Comparison of ENCODE assay signal across 8 cellular contexts in the genomic region with DNA sequence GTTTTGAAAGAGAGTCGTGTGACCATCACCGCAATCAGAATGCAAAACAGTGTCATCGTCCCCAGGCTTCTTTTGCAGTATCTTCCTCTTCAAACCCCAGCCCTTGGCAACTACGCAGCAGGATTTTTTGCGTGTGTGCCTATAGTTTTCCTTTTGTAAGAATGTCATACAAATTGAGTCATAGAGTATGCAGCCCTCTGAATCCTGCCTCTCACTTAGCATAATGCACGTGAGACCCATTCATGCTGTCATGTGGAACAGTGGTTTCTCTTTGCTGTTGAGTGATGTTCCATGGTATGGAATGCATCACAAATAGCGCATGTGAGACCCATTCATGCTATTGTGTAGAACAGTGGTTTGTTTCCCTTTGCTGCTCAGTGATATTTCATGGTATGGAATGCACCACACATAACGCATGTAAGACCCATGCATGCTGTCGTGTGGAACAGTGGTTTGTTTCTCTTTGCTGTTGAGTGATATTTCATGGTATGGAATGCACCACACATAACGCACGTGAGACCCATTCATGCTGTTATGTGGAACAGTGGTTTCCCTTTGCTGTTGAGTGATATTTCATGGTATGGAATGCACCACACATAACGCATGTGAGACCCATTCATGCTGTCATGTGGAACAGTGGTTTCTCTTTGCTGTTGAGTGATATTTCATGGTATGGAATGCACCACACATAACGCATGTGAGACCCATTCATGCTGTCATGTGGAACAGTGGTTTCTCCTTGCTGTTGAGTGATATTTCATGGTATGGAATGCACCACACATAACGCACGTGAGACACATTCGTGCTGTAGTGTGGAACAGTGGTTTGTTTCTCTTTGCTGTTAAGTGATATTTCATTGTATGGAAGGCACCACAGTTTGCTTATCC.
DNase-seq lines count a peak whose midpoint lies in the region; ATAC-seq and TF ChIP-seq lines count a peak whose summit lies in the region.
"Not testable (repeated sequence)": the region's sequence is repeated elsewhere in the genome, so short reads cannot be mapped to it uniquely, and the experiment has no call there.

No MANE protein-coding gene starts in this region.

- peaks cover 12 to 21% of the 10 kb centered on the region in 2 experiments for H3K4me1 Mint-ChIP-seq in H9
- H3K4me1 Mint-ChIP-seq in WTC11, result peaks cover 23% of the 10 kb centered on the region

- H3K18ac ChIP-seq in H9 (ENCODE audit: insufficient read length, low read depth, low read length); trophoblast cell (ENCODE audit: low read length): not testable (repeated sequence)

- H2BK15ac ChIP-seq in H9 (ENCODE audit: low read depth, low read length), result not testable (repeated sequence)

- not testable (repeated sequence) for H3K27ac ChIP-seq in H9 (ENCODE audit: insufficient read length, low read depth, low read length); trophoblast cell (ENCODE audit: low read depth, low read length)

- not testable (repeated sequence) for H3K79me2 ChIP-seq in H9 (ENCODE audit: insufficient read depth, low read length); trophoblast cell (ENCODE audit: control insufficient read depth, insufficient read depth, low read length, poor library complexity)

- H3K9me3 Mint-ChIP-seq in H9, result peaks cover 5 to 14% of the 10 kb centered on the region in 2 experiments; a peak in 3 of 5 replicates
- peaks cover 16% of the 10 kb centered on the region for H3K9me3 Mint-ChIP-seq in WTC11

- not testable (repeated sequence) for DNase-seq in GM06990 (ENCODE audit: extremely low read depth, insufficient read length); H9; WTC11 (ENCODE audit: low spot score); trophoblast cell
- DNase-seq in NOMO-1 treated with DMSO at 0.1 percent for 48 hours (lab: John Stamatoyannopoulos, UW; ENCODE audit: unreplicated experiment), result peak; percentile 22
- peak; percentile 58 for DNase-seq in epithelial cell of esophagus (ENCODE audit: low read depth)

- H2AK5ac ChIP-seq in H9 (ENCODE audit: insufficient read length, low read length); trophoblast cell (ENCODE audit: low read length): not testable (repeated sequence)

- no CpG with 5 or more reads among the region's 16 CpGs for WGBS in H9 (ENCODE audit: extremely low coverage, insufficient read length, low lambda C conversion rate)
- WGBS in trophoblast cell (ENCODE audit: extremely low coverage, insufficient coverage, insufficient read length), result no CpG with 5 or more reads among the region's 16 CpGs

- H3T11ph ChIP-seq in H9 (ENCODE audit: low read length), result not testable (repeated sequence)

- not testable (repeated sequence) for H3K4me2 ChIP-seq in H9 (ENCODE audit: insufficient read depth, insufficient read length, low read length); trophoblast cell (ENCODE audit: low read length)

- not testable (repeated sequence) for H3K23ac ChIP-seq in H9 (ENCODE audit: insufficient read length, low read depth, low read length)
- peak overlapping the region; percentile 81 for H3K23ac ChIP-seq in trophoblast cell (ENCODE audit: low read length)

- H3K4me1 ChIP-seq in H9 (ENCODE audit: insufficient read depth, low read length); trophoblast cell (ENCODE audit: control insufficient read depth in 1 of 2, insufficient read depth in 2 of 2, low read length in 2 of 2): not testable (repeated sequence)

- not testable (repeated sequence) for H3K4me3 Mint-ChIP-seq in H9, WTC11

- not testable (repeated sequence) for H3K9me3 ChIP-seq in H9 (ENCODE audit: control insufficient read depth, low read depth, low read length); trophoblast cell (ENCODE audit: insufficient read depth, low read depth, low read length)

- not testable (repeated sequence) for H4K5ac ChIP-seq in H9 (ENCODE audit: insufficient read length, low read depth, low read length)

- H3K27me3 Mint-ChIP-seq in H9 (ENCODE audit: low read depth); WTC11 (ENCODE audit: low read depth): not testable (repeated sequence)

- not testable (repeated sequence) for H2BK5ac ChIP-seq in H9 (ENCODE audit: insufficient read length, low read length); trophoblast cell (ENCODE audit: low read depth, low read length, poor library complexity)

- not testable (repeated sequence) for H2BK12ac ChIP-seq in H9 (ENCODE audit: insufficient read length, low read depth, low read length); trophoblast cell (ENCODE audit: low read length)

- H3K36me3 ChIP-seq in GM06990 (ENCODE audit: control insufficient read depth, insufficient read depth, low read length); trophoblast cell (ENCODE audit: control insufficient read depth in 1 of 2, insufficient read depth in 2 of 2, low read length in 2 of 2): not testable (repeated sequence)

- H3K4ac ChIP-seq in H9 (ENCODE audit: low read depth, low read length); trophoblast cell (ENCODE audit: low read depth, low read length): not testable (repeated sequence)

- H4K12ac ChIP-seq in trophoblast cell (ENCODE audit: low read depth, low read length), result not testable (repeated sequence)

- peak; percentile 40 for ATAC-seq in GM18867 (IDR thresholded peaks at IDR 0.05; ENCODE audit: unreplicated experiment)
- ATAC-seq in HG03565 (IDR thresholded peaks at IDR 0.05; ENCODE audit: unreplicated experiment), result peak; percentile 6
- not testable (repeated sequence) for ATAC-seq in WTC11

- TF ChIP-seq CTCF in GM06990 (IDR thresholded peaks at IDR 0.05; ENCODE audit: insufficient read depth, low read length, poor library complexity, severe bottlenecking); H9 (conservative IDR thresholded peaks at IDR 0.05); WTC11 (IDR thresholded peaks at IDR 0.05); epithelial cell of esophagus (IDR thresholded peaks at IDR 0.05; ENCODE audit: insufficient read depth, low read depth, low read length, missing control alignments): not testable (repeated sequence)

- H2AFZ ChIP-seq in H9 (ENCODE audit: low read length); trophoblast cell (ENCODE audit: insufficient read depth, low read length, poor library complexity): not testable (repeated sequence)

- peaks cover 0 to 15% (median 2%) of the 10 kb centered on the region in 3 experiments; a peak in 3 of 7 replicates for H3K36me3 Mint-ChIP-seq in H9 (ENCODE audit: insufficient read depth in 1 of 3, low read depth in 3 of 3)
- peaks cover 12% of the 10 kb centered on the region for H3K36me3 Mint-ChIP-seq in WTC11

- not testable (repeated sequence) for H4K91ac ChIP-seq in H9 (ENCODE audit: insufficient read length, low read depth, low read length); trophoblast cell (ENCODE audit: low read depth, low read length)

- H3K27me3 ChIP-seq in GM06990 (replicated peaks; ENCODE audit: control insufficient read depth, insufficient read depth, low read length); H9 (ENCODE audit: insufficient read depth, low read length); trophoblast cell (ENCODE audit: insufficient read depth, low read length): not testable (repeated sequence)

- CTCF ChIA-PET in WTC11 (lab: Charles Lee), result not testable (repeated sequence)

- not testable (repeated sequence) for H3K14ac ChIP-seq in H9 (ENCODE audit: insufficient read depth, low read length); trophoblast cell (ENCODE audit: low read length)

- H2BK20ac ChIP-seq in H9 (ENCODE audit: low read depth, low read length, poor library complexity, severe bottlenecking), result not testable (repeated sequence)

- H2BK120ac ChIP-seq in H9 (ENCODE audit: low read depth, low read length, poor library complexity, severe bottlenecking); trophoblast cell (ENCODE audit: insufficient read depth, low read length, poor library complexity): not testable (repeated sequence)

- POLR2A ChIA-PET in WTC11 (lab: Charles Lee), result not testable (repeated sequence)

- H3K56ac ChIP-seq in H9 (ENCODE audit: insufficient read length, low read depth, low read length), result not testable (repeated sequence)

- H3K4me3 ChIP-seq in GM06990 (replicated peaks; ENCODE audit: low read depth, low read length), result peak overlapping the region; percentile 20; the same call in 1 of the 2 replicates
- not testable (repeated sequence) for H3K4me3 ChIP-seq in epithelial cell of esophagus (ENCODE audit: low read length); trophoblast cell (ENCODE audit: low read depth, low read length)

- H4K20me1 ChIP-seq in H9 (ENCODE audit: control insufficient read depth, insufficient read depth, insufficient read length), result not testable (repeated sequence)

- not testable (repeated sequence) for H3K23me2 ChIP-seq in H9 (ENCODE audit: insufficient read length, low read depth, low read length, poor library complexity, severe bottlenecking)

- H3K27ac Mint-ChIP-seq in H9 (peak overlapping the region; percentile 42 to 92 (median 66)), WTC11 (peak overlapping the region; percentile 74; the same call in 1 of the 2 replicates)

- H3K79me1 ChIP-seq in H9 (ENCODE audit: insufficient read depth, low read depth, low read length, poor library complexity, severe bottlenecking); trophoblast cell (ENCODE audit: low read length): not testable (repeated sequence)

- not testable (repeated sequence) for H3K9ac ChIP-seq in H9 (ENCODE audit: extremely low read depth, insufficient read length, low read length); trophoblast cell (ENCODE audit: low read length)

- H4K8ac ChIP-seq in H9 (replicated peaks; ENCODE audit: insufficient read length, low read depth, low read length); trophoblast cell (ENCODE audit: low read depth, low read length): not testable (repeated sequence)
